Comparison of ENCODE assay signal across 20 cellular contexts in the genomic region with DNA sequence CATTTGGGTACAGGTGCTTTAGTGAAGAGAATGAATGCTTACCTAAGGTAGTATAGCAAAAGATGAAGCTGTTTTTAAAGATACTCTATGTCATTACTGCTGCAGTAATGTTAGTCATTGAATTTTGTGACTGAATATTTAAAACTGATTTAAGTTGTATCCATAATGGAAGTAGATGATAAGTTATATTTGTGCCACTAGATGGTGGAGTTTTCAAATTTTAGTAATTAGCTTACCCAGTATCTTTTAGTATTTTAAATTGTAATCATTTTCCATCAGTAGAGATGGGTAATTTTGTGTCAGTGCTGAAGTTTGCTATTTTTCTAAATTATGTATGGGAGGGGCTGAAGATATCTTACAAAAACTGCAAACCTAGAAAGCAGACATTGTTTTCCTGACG. TPM values are rescaled to one million over a fixed set of nuclear protein-coding genes. Genes with fewer than 3 reads are reported as not detected.
DNase-seq lines count a peak whose midpoint lies in the region; ATAC-seq and TF ChIP-seq lines count a peak whose summit lies in the region.
"Had no signal": no experiment of that assay in that cellular context is flagged by ENCODE, and none has a peak within 500 bp of the region (broad histone marks: within the 10 kb centered on the region; RNA-seq: fewer than 3 reads in every experiment).

No MANE protein-coding gene starts in this region.

- H3K27ac Mint-ChIP-seq in CD8-positive, alpha-beta T cell, result peak overlapping the region; percentile 33
- H3K27ac Mint-ChIP-seq: activated B cell treated with CpG ODN at 0.5 μM for 24 hours; activated CD8-positive, alpha-beta memory T cell treated with anti-CD3 and anti-CD28 coated beads, Interleukin-2, amount 10 ng/mL, durations not matched to agents 7 days and 5 days; activated naive CD4-positive, alpha-beta T cell treated with anti-CD3 and anti-CD28 coated beads for 36 hours; endodermal cell had no signal

- no peaks in the 10 kb centered on the region for H3K27me3 Mint-ChIP-seq in CD8-positive, alpha-beta T cell (ENCODE audit: low read depth)
- H3K27me3 Mint-ChIP-seq: activated B cell treated with CpG ODN at 0.5 μM for 24 hours; activated CD8-positive, alpha-beta memory T cell treated with anti-CD3 and anti-CD28 coated beads, Interleukin-2, amount 10 ng/mL, durations not matched to agents 7 days and 5 days had no signal

- no peak for DNase-seq in CD8-positive, alpha-beta T cell
- DNase-seq in RWPE1 (ENCODE audit: low spot score) (no peak), dorsolateral prefrontal cortex (no peak), SHP77 (lab: John Stamatoyannopoulos, UW) (no peak), NCI-H345 treated with DMSO at 0.1 percent for 48 hours (lab: John Stamatoyannopoulos, UW; ENCODE audit: unreplicated experiment) (no peak)
- DNase-seq: activated B cell treated with CpG ODN at 0.5 μM for 24 hours; activated CD8-positive, alpha-beta memory T cell treated with anti-CD3 and anti-CD28 coated beads, Interleukin-2, amount 10 ng/mL, durations not matched to agents 7 days and 5 days; activated naive CD4-positive, alpha-beta T cell treated with anti-CD3 and anti-CD28 coated beads for 36 hours; DMS 273 treated with DMSO at 0.1 percent for 48 hours; endodermal cell; foreskin melanocyte; NCI-H2081 treated with DMSO at 0.1 percent for 48 hours; Peyer's patch; stimulated activated CD4-positive, alpha-beta T cell treated with anti-CD3 and anti-CD28 coated beads, Interleukin-4, amount 100 ng/mL, for 4 hours; T-helper 1 cell had no signal

- CTCF ChIA-PET in CD8-positive, alpha-beta T cell (lab: Charles Lee), result interaction anchor here (1.1 to 1.5 kb wide), 2 partner anchors 20 to 685 kb away, joined by 3 to 4 read pairs; no protein-coding TSS in a partner anchor
- CTCF ChIA-PET in RWPE1 (lab: Yijun Ruan, JAX), result interaction anchor here (0.6 to 1.6 kb wide), 2 partner anchors 9 to 43 kb away, joined by 4 to 5 read pairs; no protein-coding TSS in a partner anchor

- TF ChIP-seq CTCF in 22Rv1 (IDR thresholded peaks at IDR 0.05) (peak; percentile 35), RWPE1 (conservative IDR thresholded peaks at IDR 0.05; ENCODE audit: low read depth) (0 out of 2 replicates have a peak, but pooled peaks have one; percentile 12), dorsolateral prefrontal cortex (IDR thresholded peaks at IDR 0.05 in 54 of 56, conservative IDR thresholded peaks at IDR 0.05 in 2 of 56; ENCODE audit: low read depth in 1 of 56, partially characterized antibody in 56 of 56) (peak in 33 of 56 donors; percentile 5 to 47 (median 33))
- TF ChIP-seq CTCF in CD8-positive, alpha-beta T cell (IDR thresholded peaks at IDR 0.05), result no peak

- no peaks in the 10 kb centered on the region for H3K4me1 ChIP-seq in CD8-positive, alpha-beta T cell (ENCODE audit: insufficient read depth, low read length)
- H3K4me1 ChIP-seq: parathyroid adenoma, Peyer's patch had no signal

- intact Hi-C loops in CD8-positive, alpha-beta T cell (cut with DNase I, micrococcal nuclease), result no loop called here
- intact Hi-C loops in dorsolateral prefrontal cortex (cut with DNase I), result loop anchor here (10.0 kb wide), 1 partner anchor 531 kb away; no protein-coding TSS in a partner anchor

- H3K27ac ChIP-seq in 22Rv1 (peak overlapping the region; percentile 78), RWPE1 (no peak overlapping the region), dorsolateral prefrontal cortex (peak overlapping the region in 25 of 59 donors; percentile 2 to 68 (median 34))
- H3K27ac ChIP-seq in CD8-positive, alpha-beta T cell (ENCODE audit: low read depth, low read length), result no peak overlapping the region
- H3K27ac ChIP-seq: parathyroid adenoma, Peyer's patch had no signal

- POLR2A ChIA-PET in CD8-positive, alpha-beta T cell (lab: Charles Lee), result interaction anchor here (1.5 to 4.4 kb wide), 3 partner anchors 14 to 25 kb away, joined by 3 to 17 read pairs (median 9); a partner anchor contains a TSS
- POLR2A ChIA-PET in RWPE1 (lab: Yijun Ruan, JAX; ENCODE audit: low non-redundant PET), result no interaction called here

- H3K4me3 Mint-ChIP-seq in CD8-positive, alpha-beta T cell, result no peak overlapping the region
- H3K4me3 Mint-ChIP-seq: activated B cell treated with CpG ODN at 0.5 μM for 24 hours; activated CD8-positive, alpha-beta memory T cell treated with anti-CD3 and anti-CD28 coated beads, Interleukin-2, amount 10 ng/mL, durations not matched to agents 7 days and 5 days; activated naive CD4-positive, alpha-beta T cell treated with anti-CD3 and anti-CD28 coated beads for 36 hours; endodermal cell had no signal

- H3K4me3 ChIP-seq in CD8-positive, alpha-beta T cell (ENCODE audit: low read depth, low read length), result no peak overlapping the region
- no peak overlapping the region for H3K4me3 ChIP-seq in dorsolateral prefrontal cortex
- H3K4me3 ChIP-seq: Peyer's patch had no signal

- no peaks in the 10 kb centered on the region for H3K27me3 ChIP-seq in CD8-positive, alpha-beta T cell (ENCODE audit: insufficient read depth, low read length)
- H3K27me3 ChIP-seq in dorsolateral prefrontal cortex, result no peaks in the 10 kb centered on the region
- H3K27me3 ChIP-seq: Peyer's patch had no signal

- H3K9me3 Mint-ChIP-seq in CD8-positive, alpha-beta T cell, result no peaks in the 10 kb centered on the region
- H3K9me3 Mint-ChIP-seq: activated B cell treated with CpG ODN at 0.5 μM for 24 hours; activated naive CD4-positive, alpha-beta T cell treated with anti-CD3 and anti-CD28 coated beads for 36 hours; endodermal cell had no signal

- ATAC-seq in CD8-positive, alpha-beta T cell, result no peak
- no peak for ATAC-seq in GM18868 (IDR thresholded peaks at IDR 0.05; ENCODE audit: unreplicated experiment)
- no peak for ATAC-seq in HG03097 (IDR thresholded peaks at IDR 0.05; ENCODE audit: low FRiP score, unreplicated experiment)
- ATAC-seq: activated CD8-positive, alpha-beta memory T cell treated with anti-CD3 and anti-CD28 coated beads, Interleukin-2, amount 10 ng/mL, durations not matched to agents 7 days and 5 days; left lobe of liver had no signal

- peaks cover 47% of the 10 kb centered on the region for H3K36me3 ChIP-seq in CD8-positive, alpha-beta T cell (ENCODE audit: insufficient read depth, low read length)

- H3K4me1 Mint-ChIP-seq in CD8-positive, alpha-beta T cell (ENCODE audit: low read depth), result peaks cover 6% of the 10 kb centered on the region
- H3K4me1 Mint-ChIP-seq: activated B cell treated with CpG ODN at 0.5 μM for 24 hours; activated CD8-positive, alpha-beta memory T cell treated with anti-CD3 and anti-CD28 coated beads, Interleukin-2, amount 10 ng/mL, durations not matched to agents 7 days and 5 days; endodermal cell had no signal

- H3K36me3 Mint-ChIP-seq in CD8-positive, alpha-beta T cell, result peaks cover 80% of the 10 kb centered on the region

- H3K9me3 ChIP-seq in CD8-positive, alpha-beta T cell (ENCODE audit: low read length), result no peaks in the 10 kb centered on the region
- H3K9me3 ChIP-seq: Peyer's patch had no signal

RNA-seq across cellular contexts. Expression of a gene that starts 25.2 kb away (rescaled TPM):
- 100 to 1,000 TPM; 233 to 251 TPM for total RNA-seq in CD8-positive, alpha-beta T cell
- 10 to 100 TPM; 33.6 to 88.2 (median 55.4) TPM for total RNA-seq in dorsolateral prefrontal cortex

Comparison
In these comparisons a context has a peak if more than half of its experiments do, and no peak if none do; other contexts are left out.
1. intact Hi-C loops: an anchor here in dorsolateral prefrontal cortex (10.0 kb wide); none called in CD8-positive, alpha-beta T cell.